In the genomic region with DNA sequence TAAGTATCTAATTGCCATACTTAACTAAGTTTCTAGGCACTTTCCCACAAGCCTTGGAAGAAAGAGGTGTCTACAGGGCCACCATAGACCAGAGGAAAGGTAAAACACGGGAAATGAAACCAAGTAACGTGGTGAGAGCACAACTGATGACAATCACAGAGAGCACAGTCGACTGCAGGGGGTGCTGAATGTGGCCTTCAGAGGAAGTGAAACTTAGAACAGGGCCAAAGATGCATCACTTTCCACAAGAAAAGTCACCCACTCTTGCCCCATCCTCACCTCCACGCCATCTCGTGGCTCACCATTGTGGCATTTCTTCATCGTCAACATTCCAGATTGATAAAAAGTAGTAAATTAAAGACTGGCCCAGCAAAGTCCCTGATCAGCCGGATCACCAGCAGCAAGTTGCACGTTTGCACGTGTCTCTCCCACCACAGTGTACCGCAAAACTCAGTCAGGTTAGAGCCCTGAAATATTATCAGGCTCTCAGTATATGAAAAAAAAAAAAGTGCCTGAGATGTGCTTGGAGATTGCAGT, we compare ENCODE assay signal across 8 cellular contexts. TPM values are rescaled to one million over a fixed set of nuclear protein-coding genes. Genes with fewer than 3 reads are reported as not detected.
A peak's percentile ranks its signal among the peaks of the same experiment; 100 is the strongest.
DNase-seq lines count a peak whose midpoint lies in the region; ATAC-seq and TF ChIP-seq lines count a peak whose summit lies in the region.

No MANE protein-coding gene starts in this region.

- peaks cover 6% of the 10 kb centered on the region for H3K9me3 Mint-ChIP-seq in T-helper 2 cell treated with Interferon-gamma antibody and Interleukin-4, amounts not matched to agents 5 μg/mL and 100 μg/mL, for 36 hours

- TF ChIP-seq EP300 in esophagus muscularis mucosa (IDR thresholded peaks at IDR 0.05) = no peak

- H3K4me3 ChIP-seq in testis (no peak overlapping the region), esophagus muscularis mucosa (no peak overlapping the region), WERI-Rb-1 (ENCODE audit: low read depth, low read length) (no peak overlapping the region)

- H3K4me1 ChIP-seq in testis (no peaks in the 10 kb centered on the region), esophagus muscularis mucosa (no peaks in the 10 kb centered on the region)

- peak overlapping the region; percentile 96 for H3K27ac Mint-ChIP-seq in T-helper 2 cell treated with Interferon-gamma antibody and Interleukin-4, amounts not matched to agents 5 μg/mL and 100 μg/mL, for 36 hours

- ATAC-seq in GM18870 (IDR thresholded peaks at IDR 0.05; ENCODE audit: unreplicated experiment) (peak; percentile 91), HG02981 (IDR thresholded peaks at IDR 0.05; ENCODE audit: unreplicated experiment) (peak; percentile 94)

- H3K27ac ChIP-seq in testis (no peak overlapping the region), esophagus muscularis mucosa (replicated peaks in 1 of 4) (no peak overlapping the region), WERI-Rb-1 (no peak overlapping the region)

- TF ChIP-seq CTCF in testis (IDR thresholded peaks at IDR 0.05) = no peak
- TF ChIP-seq CTCF in esophagus muscularis mucosa (IDR thresholded peaks at IDR 0.05) = no peak
- TF ChIP-seq CTCF in WERI-Rb-1 (IDR thresholded peaks at IDR 0.05; ENCODE audit: low read depth, low read length) = no peak

- peak overlapping the region; percentile 83 for H3K4me3 Mint-ChIP-seq in T-helper 2 cell treated with Interferon-gamma antibody and Interleukin-4, amounts not matched to agents 5 μg/mL and 100 μg/mL, for 36 hours

- H3K9me3 ChIP-seq in testis (no peaks in the 10 kb centered on the region), esophagus muscularis mucosa (no peaks in the 10 kb centered on the region), WERI-Rb-1 (ENCODE audit: severe bottlenecking) (no peaks in the 10 kb centered on the region)

- no peaks in the 10 kb centered on the region for H3K36me3 ChIP-seq in testis (ENCODE audit: low read depth, missing control alignments)
- peaks cover 0 to 5% (median 0%) of the 10 kb centered on the region in 4 donors for H3K36me3 ChIP-seq in esophagus muscularis mucosa
- H3K36me3 ChIP-seq in WERI-Rb-1 = no peaks in the 10 kb centered on the region

- peak; percentile 82 for DNase-seq in T-helper 2 cell treated with Interferon-gamma antibody and Interleukin-4, amounts not matched to agents 5 μg/mL and 100 μg/mL, for 36 hours (ENCODE audit: low spot score)
- peak; percentile 57 for DNase-seq in effector CD4-positive, alpha-beta T cell
- DNase-seq in testis (peak; percentile 18), esophagus muscularis mucosa (ENCODE audit: extremely low spot score) (no peak), DMS79 treated with DMSO at 0.1 percent for 48 hours (lab: John Stamatoyannopoulos, UW) (no peak), WERI-Rb-1 (no peak)

- WGBS in testis, 2 donors = 87 to 91% methylated on average over 10 of the region's 10 CpGs
- WGBS in esophagus muscularis mucosa = 88% methylated on average over 10 of the region's 10 CpGs

- no peaks in the 10 kb centered on the region for H3K27me3 ChIP-seq in testis
- no peaks in the 10 kb centered on the region for H3K27me3 ChIP-seq in esophagus muscularis mucosa
- no peaks in the 10 kb centered on the region for H3K27me3 ChIP-seq in WERI-Rb-1 (ENCODE audit: insufficient read depth, low read depth, severe bottlenecking)

- intact Hi-C loops in testis (cut with DNase I; ENCODE audit: low total_unique reads) (no loop called here), esophagus muscularis mucosa (cut with DNase I) (no loop called here)

- TF ChIP-seq POLR2A in testis (IDR thresholded peaks at IDR 0.05) (no peak), esophagus muscularis mucosa (IDR thresholded peaks at IDR 0.05; ENCODE audit: low read depth) (no peak)

- peaks cover 25% of the 10 kb centered on the region for H3K36me3 Mint-ChIP-seq in T-helper 2 cell treated with Interferon-gamma antibody and Interleukin-4, amounts not matched to agents 5 μg/mL and 100 μg/mL, for 36 hours (ENCODE audit: low read depth)

- H3K4me1 Mint-ChIP-seq in T-helper 2 cell treated with Interferon-gamma antibody and Interleukin-4, amounts not matched to agents 5 μg/mL and 100 μg/mL, for 36 hours (ENCODE audit: low read depth) = peaks cover 45% of the 10 kb centered on the region

- H3K27me3 Mint-ChIP-seq in T-helper 2 cell treated with Interferon-gamma antibody and Interleukin-4, amounts not matched to agents 5 μg/mL and 100 μg/mL, for 36 hours (ENCODE audit: low read depth) = no peaks in the 10 kb centered on the region

RNA-seq across cellular contexts. Expression of a gene that starts 31.4 kb away (rescaled TPM):
- total RNA-seq in testis (10 to 100 TPM; 10.7 to 10.8 TPM), esophagus muscularis mucosa (10 to 100 TPM; 20.3 to 29.3 (median 22.1) TPM)
- 4.7 TPM for polyA plus RNA-seq in testis (ENCODE audit: insufficient read depth, low read depth, low replicate concordance)

Comparison
In these comparisons a context has a peak if more than half of its experiments do, and no peak if none do; other contexts are left out.
1. DNase-seq: peak in T-helper 2 cell treated with Interferon-gamma antibody and Interleukin-4, amounts not matched to agents 5 μg/mL and 100 μg/mL, for 36 hours (single experiment), effector CD4-positive, alpha-beta T cell (single experiment) and testis (single experiment); none in esophagus muscularis mucosa (single experiment), DMS79 treated with DMSO at 0.1 percent for 48 hours (single experiment) and WERI-Rb-1 (single experiment).